Comparison of ENCODE assay signal across 8 cellular contexts in genomic region chr1:244375061-244375460, GRCh38.
"Had no signal": no experiment of that assay in that cellular context is flagged by ENCODE, and none has a peak within 500 bp of the region (broad histone marks: within the 10 kb centered on the region; RNA-seq: fewer than 3 reads in every experiment).

No MANE protein-coding gene starts in this region.

- H3K4me3 ChIP-seq: GM12878 had no signal

- FAIRE-seq: G401.6, GM12878, GM12891, GM12892, GM18507, GM19239 had no signal

- DNase-seq: GDM1, GF-D8 had no signal
